Comparison of ENCODE assay signal across 16 cellular contexts in genomic region chr22:46352276-46352675, GRCh38. TPM values are rescaled to one million over a fixed set of nuclear protein-coding genes. Genes with fewer than 3 reads are reported as not detected.
DNase-seq lines count a peak whose midpoint lies in the region; ATAC-seq and TF ChIP-seq lines count a peak whose summit lies in the region.
"Had no signal": no experiment of that assay in that cellular context is flagged by ENCODE, and none has a peak within 500 bp of the region (broad histone marks: within the 10 kb centered on the region; RNA-seq: fewer than 3 reads in every experiment).

No MANE protein-coding gene starts in this region.

- H3K79me2 ChIP-seq in H9 (ENCODE audit: insufficient read depth, low read length), result 0 out of 2 replicates have a peak, but pooled peaks cover 2% of the 10 kb centered on the region

- H4K91ac ChIP-seq in H9 (ENCODE audit: insufficient read length, low read depth, low read length) (no peak overlapping the region), mesenchymal stem cell (ENCODE audit: low read length) (no peak overlapping the region)

- H2BK5ac ChIP-seq in H9 (ENCODE audit: insufficient read length, low read length) (no peak overlapping the region), mesenchymal stem cell (ENCODE audit: low read depth, low read length, poor library complexity, severe bottlenecking) (no peak overlapping the region)

- no peak overlapping the region for H2BK12ac ChIP-seq in H9 (ENCODE audit: insufficient read length, low read depth, low read length)
- no peak overlapping the region for H2BK12ac ChIP-seq in mesenchymal stem cell (ENCODE audit: low read length in 2 of 2)

- H3K4ac ChIP-seq in H9 (ENCODE audit: low read depth, low read length) (no peak overlapping the region), mesenchymal stem cell (ENCODE audit: low read depth in 1 of 2, low read length in 2 of 2) (no peak overlapping the region)

- H3K4me1 Mint-ChIP-seq in H9, result no peaks in the 10 kb centered on the region
- H3K4me1 Mint-ChIP-seq in endodermal cell, result no peaks in the 10 kb centered on the region

- TF ChIP-seq CTCF in H9 (conservative IDR thresholded peaks at IDR 0.05), result no peak
- TF ChIP-seq CTCF in endodermal cell (conservative IDR thresholded peaks at IDR 0.05), result no peak

- peak overlapping the region in 1 of 3 experiments; percentile 61; a peak in 1 of 7 replicates for H3K27ac Mint-ChIP-seq in H9
- H3K27ac Mint-ChIP-seq in endodermal cell, result no peak overlapping the region

- H4K20me1 ChIP-seq in BLaER1 (peaks cover 92% of the 10 kb centered on the region), H9 (ENCODE audit: control insufficient read depth, insufficient read depth, insufficient read length) (peaks cover 5% of the 10 kb centered on the region)

- H4K8ac ChIP-seq in H9 (replicated peaks; ENCODE audit: insufficient read length, low read depth, low read length) (no peak overlapping the region), mesenchymal stem cell (ENCODE audit: low read length) (no peak overlapping the region)

- H2BK20ac ChIP-seq in H9 (ENCODE audit: low read depth, low read length, poor library complexity, severe bottlenecking), result no peak overlapping the region

- no peak overlapping the region for H3K56ac ChIP-seq in H9 (ENCODE audit: insufficient read length, low read depth, low read length)

- H3K9me3 Mint-ChIP-seq in H9 (no peaks in the 10 kb centered on the region), endodermal cell (no peaks in the 10 kb centered on the region)

- no peak overlapping the region; a peak in 1 of 5 replicates for H3K4me3 Mint-ChIP-seq in H9
- no peak overlapping the region for H3K4me3 Mint-ChIP-seq in endodermal cell

- H2BK15ac ChIP-seq in H9 (ENCODE audit: low read depth, low read length) (no peak overlapping the region), mesenchymal stem cell (ENCODE audit: low read depth, poor library complexity, severe bottlenecking) (no peak overlapping the region)

- WGBS in H9 (ENCODE audit: extremely low coverage, insufficient read length, low lambda C conversion rate), result no CpG with 5 or more reads among the region's 10 CpGs
- WGBS in endodermal cell (ENCODE audit: insufficient coverage in 1 of 2, insufficient read length in 1 of 2), 2 experiments, result 96 to 98% methylated on average over 8 to 10 of the region's 10 CpGs
- over 99% methylated on average over 10 of the region's 10 CpGs for WGBS in mesenchymal stem cell

- DNase-seq in H9 (peak; percentile 24), endodermal cell (peak; percentile 7), mesenchymal stem cell (no peak), hypothalamus (lab: John Stamatoyannopoulos, UW) (no peak)
- DNase-seq in stimulated activated CD4-positive, alpha-beta T cell treated with anti-CD3 and anti-CD28 coated beads, Interleukin-4, amount 100 ng/mL, for 4 hours, result no peak
- DNase-seq: AML-193; GM23248; NCI-H1105 treated with DMSO at 0.1 percent for 48 hours; NCI-H510A; NCI-H748 treated with DMSO at 0.1 percent for 48 hours; NK-92 treated with Interleukin-12 subunit alpha and Interleukin-12 subunit beta, amount 100 ng/mL, for 24 hours; SIG-M5 had no signal

- H3K36me3 Mint-ChIP-seq in H9 (ENCODE audit: insufficient read depth in 1 of 3, low read depth in 3 of 3), result peaks cover 24 to 84% (median 66%) of the 10 kb centered on the region in 3 experiments; a peak in 6 of 7 replicates
- H3K36me3 Mint-ChIP-seq in endodermal cell (ENCODE audit: low read depth), result peaks cover 69% of the 10 kb centered on the region

- H3K4me1 ChIP-seq in BLaER1 (peaks cover 57% of the 10 kb centered on the region), H9 (ENCODE audit: insufficient read depth, low read length) (no peaks in the 10 kb centered on the region), endodermal cell (ENCODE audit: control insufficient read depth, insufficient read depth, low read length) (no peaks in the 10 kb centered on the region), mesenchymal stem cell (ENCODE audit: control insufficient read depth, insufficient read depth, low read depth, low read length) (peaks cover 25% of the 10 kb centered on the region)

- H2BK120ac ChIP-seq in H9 (ENCODE audit: low read depth, low read length, poor library complexity, severe bottlenecking) (no peak overlapping the region), mesenchymal stem cell (ENCODE audit: low read depth, low read length) (no peak overlapping the region)

- H3K36me3 ChIP-seq in BLaER1, result peaks cover 84% of the 10 kb centered on the region
- peaks cover 86% of the 10 kb centered on the region for H3K36me3 ChIP-seq in endodermal cell (ENCODE audit: control insufficient read depth, insufficient read depth, low read length)
- H3K36me3 ChIP-seq in mesenchymal stem cell (ENCODE audit: control insufficient read depth in 1 of 2, insufficient read depth in 2 of 2, low read depth in 1 of 2, low read length in 2 of 2), result peaks cover 90 to 91% of the 10 kb centered on the region in 2 experiments

- no peaks in the 10 kb centered on the region for H3K79me1 ChIP-seq in H9 (ENCODE audit: insufficient read depth, low read depth, low read length, poor library complexity, severe bottlenecking)
- H3K79me1 ChIP-seq in mesenchymal stem cell (replicated peaks; ENCODE audit: low read length, poor library complexity, severe bottlenecking), result peaks cover 48% of the 10 kb centered on the region

- H3K4me3 ChIP-seq in BLaER1 (no peak overlapping the region), endodermal cell (ENCODE audit: low read length) (no peak overlapping the region), mesenchymal stem cell (ENCODE audit: insufficient read depth in 1 of 2, low read depth in 1 of 2, low read length in 2 of 2) (no peak overlapping the region)
- H3K4me3 ChIP-seq: GM12878, GM23248, K562 had no signal

- no peaks in the 10 kb centered on the region for H3K9me3 ChIP-seq in BLaER1
- H3K9me3 ChIP-seq in H9 (ENCODE audit: control insufficient read depth, low read depth, low read length), result no peaks in the 10 kb centered on the region
- no peaks in the 10 kb centered on the region for H3K9me3 ChIP-seq in endodermal cell (ENCODE audit: control insufficient read depth, low read length)
- no peaks in the 10 kb centered on the region for H3K9me3 ChIP-seq in mesenchymal stem cell (ENCODE audit: control insufficient read depth, low read length)

- ATAC-seq in GM18868 (IDR thresholded peaks at IDR 0.05; ENCODE audit: unreplicated experiment), result no peak
- ATAC-seq: GM12878, K562 had no signal

- H4K5ac ChIP-seq in H9 (ENCODE audit: insufficient read length, low read depth, low read length), result no peak overlapping the region

- no peaks in the 10 kb centered on the region for H3K23me2 ChIP-seq in H9 (ENCODE audit: insufficient read length, low read depth, low read length, poor library complexity, severe bottlenecking)

- H3K14ac ChIP-seq in H9 (ENCODE audit: insufficient read depth, low read length), result no peak overlapping the region
- no peak overlapping the region for H3K14ac ChIP-seq in mesenchymal stem cell (ENCODE audit: low read length in 2 of 2)

- H2AK5ac ChIP-seq in H9 (ENCODE audit: insufficient read length, low read length) (no peak overlapping the region), mesenchymal stem cell (ENCODE audit: low read length, severe bottlenecking) (peak overlapping the region; percentile 21)

- H3K27me3 Mint-ChIP-seq in H9 (ENCODE audit: low read depth), result no peaks in the 10 kb centered on the region
- H3K27me3 Mint-ChIP-seq in endodermal cell (ENCODE audit: insufficient read depth), result no peaks in the 10 kb centered on the region

- H3K27me3 ChIP-seq in BLaER1, result no peaks in the 10 kb centered on the region
- H3K27me3 ChIP-seq in H9 (ENCODE audit: insufficient read depth, low read length), result no peaks in the 10 kb centered on the region
- H3K27me3 ChIP-seq in endodermal cell (ENCODE audit: control insufficient read depth, insufficient read depth, low read length, poor library complexity, severe bottlenecking), result no peaks in the 10 kb centered on the region
- no peaks in the 10 kb centered on the region for H3K27me3 ChIP-seq in mesenchymal stem cell (ENCODE audit: control insufficient read depth in 1 of 2, insufficient read depth in 1 of 2, low read length in 2 of 2)

- no peak overlapping the region for H2AFZ ChIP-seq in H9 (ENCODE audit: low read length)
- no peak overlapping the region for H2AFZ ChIP-seq in mesenchymal stem cell (ENCODE audit: low read depth, low read length)
- H2AFZ ChIP-seq: GM23248 had no signal

- H3T11ph ChIP-seq in H9 (ENCODE audit: low read length), result no peak overlapping the region

- H3K4me2 ChIP-seq in BLaER1 (peak overlapping the region; percentile 74), H9 (ENCODE audit: insufficient read depth, insufficient read length, low read length) (no peak overlapping the region), mesenchymal stem cell (ENCODE audit: low read length, poor library complexity, severe bottlenecking) (no peak overlapping the region)

- H3K18ac ChIP-seq in H9 (ENCODE audit: insufficient read length, low read depth, low read length) (no peak overlapping the region), mesenchymal stem cell (ENCODE audit: low read depth in 1 of 2, low read length in 2 of 2) (no peak overlapping the region)

- H3K9ac ChIP-seq in BLaER1 (peak overlapping the region; percentile 18), H9 (ENCODE audit: extremely low read depth, insufficient read length, low read length) (no peak overlapping the region), endodermal cell (ENCODE audit: extremely low read depth, low read length, poor library complexity, severe bottlenecking) (no peak overlapping the region), mesenchymal stem cell (ENCODE audit: low read length) (no peak overlapping the region)
- H3K9ac ChIP-seq: GM23248 had no signal

- H3K23ac ChIP-seq in H9 (ENCODE audit: insufficient read length, low read depth, low read length) (no peak overlapping the region), mesenchymal stem cell (ENCODE audit: low read length in 2 of 2) (no peak overlapping the region)

- H3K27ac ChIP-seq in BLaER1 (peak overlapping the region; percentile 72), H9 (ENCODE audit: insufficient read length, low read depth, low read length) (no peak overlapping the region), endodermal cell (ENCODE audit: low read depth, low read length) (no peak overlapping the region), mesenchymal stem cell (ENCODE audit: low read length, poor library complexity, severe bottlenecking) (peak overlapping the region; percentile 11)
- H3K27ac ChIP-seq: GM23248 had no signal

RNA-seq across cellular contexts. Expression of gene TRMU, which starts 16.8 kb away (rescaled TPM):
- total RNA-seq in H9 (2021), result 82.5 and 86.3 TPM in 2 replicates
- total RNA-seq in endodermal cell, result 10 to 100 TPM; 79.7 to 84.5 TPM
- 53.2 TPM for polyA plus RNA-seq in endodermal cell (2013, experiment 1 of 2)
- polyA plus RNA-seq in endodermal cell (2013, experiment 2 of 2), result 44.8 TPM
- polyA plus RNA-seq in mesenchymal stem cell (2013, experiment 1 of 2), result 15.7 TPM
- 15.2 TPM for polyA plus RNA-seq in mesenchymal stem cell (2013, experiment 2 of 2)

RNA-seq across cellular contexts. Expression of gene GTSE1, which starts 55.6 kb away (rescaled TPM):
- total RNA-seq in H9 (2021), result 40.6 and 42.6 TPM in 2 replicates
- 10 to 100 TPM; 39.5 to 59.5 TPM for total RNA-seq in endodermal cell
- 51.6 TPM for polyA plus RNA-seq in endodermal cell (2013, experiment 1 of 2)
- polyA plus RNA-seq in endodermal cell (2013, experiment 2 of 2), result 53.9 TPM
- 3.9 TPM for polyA plus RNA-seq in mesenchymal stem cell (2013, experiment 1 of 2)
- 3.8 TPM for polyA plus RNA-seq in mesenchymal stem cell (2013, experiment 2 of 2)

Comparison
In these comparisons a context has a peak if more than half of its experiments do, and no peak if none do; other contexts are left out.
1. H3K27ac ChIP-seq: peak in BLaER1 (single experiment) and mesenchymal stem cell (single experiment); none in H9 (single experiment) and endodermal cell (single experiment).
2. DNase-seq: peak in H9 (single experiment) and endodermal cell (single experiment); none in mesenchymal stem cell (single experiment), stimulated activated CD4-positive, alpha-beta T cell treated with anti-CD3 and anti-CD28 coated beads, Interleukin-4, amount 100 ng/mL, for 4 hours (0 of 2) and hypothalamus (0 of 51).